24 cellular contexts compared by ENCODE assay signal in the genomic region with DNA sequence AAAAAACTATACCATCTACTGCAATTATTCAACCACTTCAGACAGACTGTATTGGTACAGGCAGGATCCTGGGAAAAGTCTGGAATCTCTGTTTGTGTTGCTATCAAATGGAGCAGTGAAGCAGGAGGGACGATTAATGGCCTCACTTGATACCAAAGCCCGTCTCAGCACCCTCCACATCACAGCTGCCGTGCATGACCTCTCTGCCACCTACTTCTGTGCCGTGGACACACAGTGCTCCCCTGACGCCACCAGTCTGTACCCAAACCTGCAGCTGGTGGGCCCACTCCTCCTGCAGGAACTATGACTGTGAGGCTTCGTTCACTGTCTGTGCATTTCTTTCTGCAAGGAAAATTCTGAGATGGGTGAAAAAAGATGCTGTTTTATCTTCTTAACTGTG.
DNase-seq lines count a peak whose midpoint lies in the region; ATAC-seq and TF ChIP-seq lines count a peak whose summit lies in the region.
"Had no signal": no experiment of that assay in that cellular context is flagged by ENCODE, and none has a peak within 500 bp of the region (broad histone marks: within the 10 kb centered on the region; RNA-seq: fewer than 3 reads in every experiment).

No MANE protein-coding gene starts in this region.

- no peak for TF ChIP-seq EP300 in tibial nerve (IDR thresholded peaks at IDR 0.05)

- H3K4me3 ChIP-seq in CD8-positive, alpha-beta T cell (ENCODE audit: low read depth, low read length) = no peak overlapping the region
- no peak overlapping the region for H3K4me3 ChIP-seq in tibial nerve
- H3K4me3 ChIP-seq: cardiac muscle cell, PC-9, smooth muscle cell, vagina had no signal

- H3K4me1 ChIP-seq in CD8-positive, alpha-beta T cell (ENCODE audit: insufficient read depth, low read length) = no peaks in the 10 kb centered on the region
- H3K4me1 ChIP-seq in tibial nerve = no peaks in the 10 kb centered on the region
- H3K4me1 ChIP-seq: foreskin keratinocyte, vagina had no signal

- no peaks in the 10 kb centered on the region for H3K27me3 ChIP-seq in CD8-positive, alpha-beta T cell (ENCODE audit: insufficient read depth, low read length)
- H3K27me3 ChIP-seq in tibial nerve = no peaks in the 10 kb centered on the region
- H3K27me3 ChIP-seq: cardiac muscle cell, foreskin keratinocyte, vagina had no signal

- CTCF ChIA-PET in CD8-positive, alpha-beta T cell (lab: Charles Lee) = no interaction called here

- TF ChIP-seq POLR2A in erythroblast (IDR thresholded peaks at IDR 0.05; ENCODE audit: low read length) = no peak
- no peak for TF ChIP-seq POLR2A in tibial nerve (IDR thresholded peaks at IDR 0.05)

- no peaks in the 10 kb centered on the region for H3K27me3 Mint-ChIP-seq in T-helper 2 cell treated with Interferon-gamma antibody and Interleukin-4, amounts not matched to agents 5 μg/mL and 100 μg/mL, for 36 hours (ENCODE audit: low read depth)
- H3K27me3 Mint-ChIP-seq in CD8-positive, alpha-beta T cell (ENCODE audit: low read depth) = no peaks in the 10 kb centered on the region
- H3K27me3 Mint-ChIP-seq in activated T-helper 2 cell treated with anti-CD3 and anti-CD28 coated beads, Interferon-gamma antibody, Interleukin-2, Interleukin-4, amounts not matched to agents 10 μg/mL and 5 μg/mL and 100 μg/mL, durations not matched to agents 14 hours and 24 hours and 36 hours (ENCODE audit: low read depth) = no peaks in the 10 kb centered on the region
- no peaks in the 10 kb centered on the region for H3K27me3 Mint-ChIP-seq in mesothelial cell of epicardium (ENCODE audit: low read depth)
- H3K27me3 Mint-ChIP-seq: progenitor cell of endocrine pancreas had no signal

- no peaks in the 10 kb centered on the region for H3K9me3 ChIP-seq in CD8-positive, alpha-beta T cell (ENCODE audit: low read length)
- H3K9me3 ChIP-seq in tibial nerve = no peaks in the 10 kb centered on the region
- H3K9me3 ChIP-seq: vagina had no signal

- no peaks in the 10 kb centered on the region for H3K9me3 Mint-ChIP-seq in T-helper 2 cell treated with Interferon-gamma antibody and Interleukin-4, amounts not matched to agents 5 μg/mL and 100 μg/mL, for 36 hours
- H3K9me3 Mint-ChIP-seq in CD8-positive, alpha-beta T cell = no peaks in the 10 kb centered on the region
- H3K9me3 Mint-ChIP-seq in activated T-helper 2 cell treated with anti-CD3 and anti-CD28 coated beads, Interferon-gamma antibody, Interleukin-2, Interleukin-4, amounts not matched to agents 10 μg/mL and 5 μg/mL and 100 μg/mL, durations not matched to agents 14 hours and 24 hours and 36 hours = no peaks in the 10 kb centered on the region
- H3K9me3 Mint-ChIP-seq in mesothelial cell of epicardium = peaks cover 10% of the 10 kb centered on the region
- H3K9me3 Mint-ChIP-seq: memory B cell, nephron had no signal

- no peak overlapping the region for H3K27ac ChIP-seq in CD8-positive, alpha-beta T cell (ENCODE audit: low read depth, low read length)
- H3K27ac ChIP-seq in tibial nerve = no peak overlapping the region
- H3K27ac ChIP-seq: C4-2B, cardiac muscle cell, epithelial cell of prostate, foreskin keratinocyte, PC-9, vagina had no signal

- ATAC-seq in CD8-positive, alpha-beta T cell = no peak
- ATAC-seq: foreskin keratinocyte had no signal

- POLR2A ChIA-PET in CD8-positive, alpha-beta T cell (lab: Charles Lee) = interaction anchor here (0.6 to 0.8 kb wide), 3 partner anchors 178 to 257 kb away, joined by 3 to 4 read pairs (median 3); no protein-coding TSS in a partner anchor

- no peaks in the 10 kb centered on the region for H3K36me3 ChIP-seq in CD8-positive, alpha-beta T cell (ENCODE audit: insufficient read depth, low read length)
- H3K36me3 ChIP-seq in tibial nerve = no peaks in the 10 kb centered on the region
- H3K36me3 ChIP-seq: cardiac muscle cell, vagina had no signal

- no peak overlapping the region for H3K27ac Mint-ChIP-seq in T-helper 2 cell treated with Interferon-gamma antibody and Interleukin-4, amounts not matched to agents 5 μg/mL and 100 μg/mL, for 36 hours
- no peak overlapping the region for H3K27ac Mint-ChIP-seq in CD8-positive, alpha-beta T cell
- no peak overlapping the region for H3K27ac Mint-ChIP-seq in activated T-helper 2 cell treated with anti-CD3 and anti-CD28 coated beads, Interferon-gamma antibody, Interleukin-2, Interleukin-4, amounts not matched to agents 10 μg/mL and 5 μg/mL and 100 μg/mL, durations not matched to agents 14 hours and 24 hours and 36 hours
- H3K27ac Mint-ChIP-seq in mesothelial cell of epicardium = peak overlapping the region; percentile 31
- H3K27ac Mint-ChIP-seq: memory B cell, progenitor cell of endocrine pancreas had no signal

- intact Hi-C loops in CD8-positive, alpha-beta T cell (cut with DNase I, micrococcal nuclease) = loop anchor here in 1 of 2 experiments (10.0 kb wide), 1 partner anchor 190 kb away; no protein-coding TSS in a partner anchor
- intact Hi-C loops in activated T-helper 2 cell treated with anti-CD3 and anti-CD28 coated beads, Interferon-gamma antibody, Interleukin-2, Interleukin-4, amounts not matched to agents 10 μg/mL and 5 μg/mL and 100 μg/mL, durations not matched to agents 14 hours and 24 hours and 36 hours (cut with micrococcal nuclease) = no loop called here

- DNase-seq in T-helper 2 cell treated with Interferon-gamma antibody and Interleukin-4, amounts not matched to agents 5 μg/mL and 100 μg/mL, for 36 hours (ENCODE audit: low spot score) = no peak
- DNase-seq in T-helper 2 cell = no peak
- no peak for DNase-seq in CD8-positive, alpha-beta T cell
- no peak for DNase-seq in activated T-helper 2 cell treated with anti-CD3 and anti-CD28 coated beads, Interferon-gamma antibody, Interleukin-2, Interleukin-4, amounts not matched to agents 10 μg/mL and 5 μg/mL and 100 μg/mL, durations not matched to agents 14 hours and 24 hours and 36 hours (ENCODE audit: low spot score)
- DNase-seq in mesothelial cell of epicardium (ENCODE audit: low spot score in 2 of 2, unreplicated experiment in 2 of 2) = no peak
- no peak for DNase-seq in CD1c-positive myeloid dendritic cell (ENCODE audit: extremely low spot score)
- no peak for DNase-seq in erythroblast (lab: John Stamatoyannopoulos, UW)
- no peak for DNase-seq in tibial nerve (ENCODE audit: low spot score in 2 of 2)
- DNase-seq: activated CD4-positive, CD25-positive, alpha-beta regulatory T cell; activated CD8-positive, alpha-beta memory T cell treated with anti-CD3 and anti-CD28 coated beads, Interleukin-2, amount 50 U/mL, for 48 hours; amniotic stem cell; foreskin keratinocyte; hypothalamus; NCI-H1436 treated with DMSO at 0.1 percent for 48 hours; PC-9; stimulated activated CD4-positive, alpha-beta T cell treated with anti-CD3 and anti-CD28 coated beads, Interleukin-4, amount 100 ng/mL, for 1 hour had no signal

- no peak for TF ChIP-seq CTCF in CD8-positive, alpha-beta T cell (IDR thresholded peaks at IDR 0.05)
- TF ChIP-seq CTCF in mesothelial cell of epicardium (IDR thresholded peaks at IDR 0.05; ENCODE audit: unreplicated experiment) (no peak), tibial nerve (IDR thresholded peaks at IDR 0.05) (no peak)

- peak overlapping the region; percentile 69 for H3K4me3 Mint-ChIP-seq in T-helper 2 cell treated with Interferon-gamma antibody and Interleukin-4, amounts not matched to agents 5 μg/mL and 100 μg/mL, for 36 hours
- peak overlapping the region; percentile 62 for H3K4me3 Mint-ChIP-seq in CD8-positive, alpha-beta T cell
- peak overlapping the region; percentile 45 for H3K4me3 Mint-ChIP-seq in activated T-helper 2 cell treated with anti-CD3 and anti-CD28 coated beads, Interferon-gamma antibody, Interleukin-2, Interleukin-4, amounts not matched to agents 10 μg/mL and 5 μg/mL and 100 μg/mL, durations not matched to agents 14 hours and 24 hours and 36 hours (ENCODE audit: low read depth)
- no peak overlapping the region for H3K4me3 Mint-ChIP-seq in mesothelial cell of epicardium
- H3K4me3 Mint-ChIP-seq: memory B cell, nephron had no signal

- H3K36me3 Mint-ChIP-seq in T-helper 2 cell treated with Interferon-gamma antibody and Interleukin-4, amounts not matched to agents 5 μg/mL and 100 μg/mL, for 36 hours (ENCODE audit: low read depth) = no peaks in the 10 kb centered on the region
- H3K36me3 Mint-ChIP-seq in CD8-positive, alpha-beta T cell = no peaks in the 10 kb centered on the region
- no peaks in the 10 kb centered on the region for H3K36me3 Mint-ChIP-seq in activated T-helper 2 cell treated with anti-CD3 and anti-CD28 coated beads, Interferon-gamma antibody, Interleukin-2, Interleukin-4, amounts not matched to agents 10 μg/mL and 5 μg/mL and 100 μg/mL, durations not matched to agents 14 hours and 24 hours and 36 hours (ENCODE audit: low read depth)
- no peaks in the 10 kb centered on the region for H3K36me3 Mint-ChIP-seq in mesothelial cell of epicardium
- H3K36me3 Mint-ChIP-seq: memory B cell had no signal

- no peaks in the 10 kb centered on the region for H3K4me1 Mint-ChIP-seq in T-helper 2 cell treated with Interferon-gamma antibody and Interleukin-4, amounts not matched to agents 5 μg/mL and 100 μg/mL, for 36 hours (ENCODE audit: low read depth)
- H3K4me1 Mint-ChIP-seq in CD8-positive, alpha-beta T cell (ENCODE audit: low read depth) = no peaks in the 10 kb centered on the region
- no peaks in the 10 kb centered on the region for H3K4me1 Mint-ChIP-seq in activated T-helper 2 cell treated with anti-CD3 and anti-CD28 coated beads, Interferon-gamma antibody, Interleukin-2, Interleukin-4, amounts not matched to agents 10 μg/mL and 5 μg/mL and 100 μg/mL, durations not matched to agents 14 hours and 24 hours and 36 hours (ENCODE audit: low read depth)
- H3K4me1 Mint-ChIP-seq in mesothelial cell of epicardium = peaks cover 14% of the 10 kb centered on the region
- H3K4me1 Mint-ChIP-seq: memory B cell had no signal

- WGBS in tibial nerve, 2 donors = 79 to 80% methylated on average over 6 of the region's 6 CpGs
